11 cellular contexts compared by ENCODE assay signal in the genomic region with DNA sequence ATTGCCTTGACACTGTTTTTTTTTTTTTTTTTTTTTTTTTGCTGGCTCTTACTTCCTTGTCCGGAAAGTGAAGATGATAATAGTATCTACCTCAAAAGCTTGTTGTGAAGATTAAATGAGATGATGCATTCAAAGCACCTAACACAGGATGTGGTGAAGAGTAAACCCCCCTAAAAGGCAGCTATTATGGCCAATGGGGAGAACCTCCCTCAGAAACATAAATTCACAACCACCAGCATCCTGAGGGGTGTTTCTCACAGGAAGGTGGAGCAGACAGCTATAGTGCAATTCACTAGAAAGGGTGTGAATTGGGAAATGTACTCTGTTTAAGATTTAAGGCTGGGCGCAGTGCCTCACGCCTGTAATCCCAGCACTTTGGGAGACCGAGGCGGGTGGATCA.
"Had no signal": no experiment of that assay in that cellular context is flagged by ENCODE, and none has a peak within 500 bp of the region (broad histone marks: within the 10 kb centered on the region; RNA-seq: fewer than 3 reads in every experiment).

No MANE protein-coding gene starts in this region.

- ATAC-seq: foreskin keratinocyte; stimulated activated naive B cell treated with anti-CD40 and anti-IgM and Interleukin-4, amounts not matched to agents 10 μg/mL and 1 μg/mL and 100 μg/mL, for 72 hours had no signal

- H3K27ac Mint-ChIP-seq: activated naive CD4-positive, alpha-beta T cell treated with anti-CD3 and anti-CD28 coated beads, Interleukin-2, amount 10 ng/mL, durations not matched to agents 7 days and 5 days; stimulated activated naive B cell treated with anti-CD40 and anti-IgM and Interleukin-4, amounts not matched to agents 10 μg/mL and 1 μg/mL and 100 μg/mL, for 72 hours had no signal

- H3K27ac ChIP-seq: foreskin keratinocyte, SJSA1, spleen, thyroid gland had no signal

- H3K4me1 Mint-ChIP-seq: stimulated activated naive B cell treated with anti-CD40 and anti-IgM and Interleukin-4, amounts not matched to agents 10 μg/mL and 1 μg/mL and 100 μg/mL, for 72 hours had no signal

- H3K9me3 ChIP-seq: SJSA1, spleen, thyroid gland had no signal

- H3K9me3 Mint-ChIP-seq: activated naive CD4-positive, alpha-beta T cell treated with anti-CD3 and anti-CD28 coated beads, Interleukin-2, amount 10 ng/mL, durations not matched to agents 7 days and 5 days; neural crest cell; stimulated activated naive B cell treated with anti-CD40 and anti-IgM and Interleukin-4, amounts not matched to agents 10 μg/mL and 1 μg/mL and 100 μg/mL, for 72 hours had no signal

- H3K36me3 ChIP-seq: SJSA1, spleen, thyroid gland had no signal

- H3K27me3 ChIP-seq: SJSA1, thyroid gland had no signal

- H3K4me1 ChIP-seq: foreskin keratinocyte, SJSA1, spleen, thyroid gland had no signal

- H3K4me3 Mint-ChIP-seq: activated naive CD4-positive, alpha-beta T cell treated with anti-CD3 and anti-CD28 coated beads, Interleukin-2, amount 10 ng/mL, durations not matched to agents 7 days and 5 days; neural crest cell; stimulated activated naive B cell treated with anti-CD40 and anti-IgM and Interleukin-4, amounts not matched to agents 10 μg/mL and 1 μg/mL and 100 μg/mL, for 72 hours had no signal

- H3K4me3 ChIP-seq: lung, SJSA1, spleen, thyroid gland had no signal

- H3K36me3 Mint-ChIP-seq: activated naive CD4-positive, alpha-beta T cell treated with anti-CD3 and anti-CD28 coated beads, Interleukin-2, amount 10 ng/mL, durations not matched to agents 7 days and 5 days; stimulated activated naive B cell treated with anti-CD40 and anti-IgM and Interleukin-4, amounts not matched to agents 10 μg/mL and 1 μg/mL and 100 μg/mL, for 72 hours had no signal

- DNase-seq: activated naive CD4-positive, alpha-beta T cell treated with anti-CD3 and anti-CD28 coated beads, Interleukin-2, amount 10 ng/mL, durations not matched to agents 7 days and 5 days; foreskin keratinocyte; hypothalamus; retina; spleen; stimulated activated CD4-positive, alpha-beta T cell treated with anti-CD3 and anti-CD28 coated beads, Interleukin-4, amount 100 ng/mL, for 4 hours; stimulated activated naive B cell treated with anti-CD40 and anti-IgM and Interleukin-4, amounts not matched to agents 10 μg/mL and 1 μg/mL and 100 μg/mL, for 72 hours; thyroid gland had no signal
